Comparison of ENCODE assay signal across 1 cellular context in genomic region chr17:14429084-14429483, GRCh38.
TF ChIP-seq lines count a peak whose summit lies in the region.

No MANE protein-coding gene starts in this region.

TF ChIP-seq in GM23338, 12 proteins besides CTCF, POLR2A, EP300 and RAD21 (continued from another document):
- no peak for TF ChIP-seq REST (IDR thresholded peaks at IDR 0.05; ENCODE audit: unreplicated experiment)
